1 cellular context compared by ENCODE assay signal in genomic region chr7:27339478-27339877, GRCh38.
TF ChIP-seq lines count a peak whose summit lies in the region.

No MANE protein-coding gene starts in this region.

TF ChIP-seq in HepG2, 621 proteins besides CTCF, POLR2A, EP300 and RAD21 (continued from another document):
- no peak for TF ChIP-seq ZNF513 (CRISPR knock-in tag; conservative IDR thresholded peaks at IDR 0.05)
- no peak for TF ChIP-seq SCMH1 (CRISPR knock-in tag; IDR thresholded peaks at IDR 0.05; ENCODE audit: borderline replicate concordance)
- no peak for TF ChIP-seq PCBP1 (IDR thresholded peaks at IDR 0.05; ENCODE audit: borderline replicate concordance, low read depth, low read length)
- no peak for TF ChIP-seq ZNF337 (CRISPR knock-in tag; IDR thresholded peaks at IDR 0.05; ENCODE audit: borderline replicate concordance, low read depth)
- TF ChIP-seq ZNF619 (CRISPR knock-in tag; IDR thresholded peaks at IDR 0.05) = no peak
- no peak for TF ChIP-seq DMTF1 (CRISPR knock-in tag; IDR thresholded peaks at IDR 0.05)
- no peak for TF ChIP-seq FOXJ3 (CRISPR knock-in tag; IDR thresholded peaks at IDR 0.05; ENCODE audit: borderline replicate concordance)
- TF ChIP-seq ZC3H13 (CRISPR knock-in tag; IDR thresholded peaks at IDR 0.05) = no peak
- no peak for TF ChIP-seq FOXK1 (CRISPR knock-in tag; IDR thresholded peaks at IDR 0.05; ENCODE audit: borderline replicate concordance, low read depth)
- no peak for TF ChIP-seq NBN (conservative IDR thresholded peaks at IDR 0.05)
- TF ChIP-seq MEIS2 (CRISPR knock-in tag; IDR thresholded peaks at IDR 0.05) = no peak
- TF ChIP-seq TIGD3 (CRISPR knock-in tag; IDR thresholded peaks at IDR 0.05; ENCODE audit: borderline replicate concordance) = no peak
